ENCODE assay signal across 24 cellular contexts in the genomic region with DNA sequence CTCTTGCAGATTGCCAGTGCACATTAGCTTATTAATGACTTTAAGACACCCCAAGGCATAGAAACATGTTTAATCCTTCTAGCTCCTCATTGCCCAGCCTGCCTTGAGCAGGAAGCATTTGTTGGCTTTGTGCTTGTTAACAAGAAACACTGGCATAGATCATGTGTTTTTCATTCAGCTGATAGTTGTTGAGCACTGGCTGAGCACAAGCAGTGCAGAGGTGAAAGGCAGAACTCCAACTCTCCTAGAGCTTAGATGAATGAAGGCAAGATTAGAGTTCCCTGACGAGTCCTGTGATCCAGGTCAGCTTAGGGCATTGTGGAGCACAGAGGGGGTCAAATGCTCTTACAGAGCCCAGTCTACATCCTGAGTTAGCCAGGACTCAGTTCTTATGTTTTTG.
DNase-seq lines count a peak whose midpoint lies in the region; ATAC-seq and TF ChIP-seq lines count a peak whose summit lies in the region.
"Had no signal": no experiment of that assay in that cellular context is flagged by ENCODE, and none has a peak within 500 bp of the region (broad histone marks: within the 10 kb centered on the region; RNA-seq: fewer than 3 reads in every experiment).

No MANE protein-coding gene starts in this region.

- ATAC-seq in Right ventricle myocardium inferior (peak; percentile 96), GM21737 (IDR thresholded peaks at IDR 0.05; ENCODE audit: unreplicated experiment) (no peak)
- ATAC-seq: esophagus mucosa, psoas muscle had no signal

- DNase-seq in Right ventricle myocardium inferior (ENCODE audit: missing footprints) (no peak), cardiac septum (ENCODE audit: low spot score) (no peak), fibroblast of gingiva (ENCODE audit: low read depth) (peak; percentile 8), inferior parietal cortex (ENCODE audit: extremely low spot score) (peak; percentile 38), NOMO-1 (lab: John Stamatoyannopoulos, UW; ENCODE audit: unreplicated experiment in 2 of 2) (no peak), RWPE1 (ENCODE audit: low spot score) (no peak), UCSD-AML1 (lab: John Stamatoyannopoulos, UW; ENCODE audit: unreplicated experiment) (no peak)
- DNase-seq: activated CD4-positive, alpha-beta T cell treated with anti-CD3 and anti-CD28 coated beads for 48 hours; activated naive CD4-positive, alpha-beta T cell; activated T-cell treated with anti-CD3 and anti-CD28 coated beads, Interleukin-2, amount 50 U/mL, for 48 hours; DND-41; effector CD8-positive, alpha-beta T cell; kidney; NCI-H1694 treated with DMSO at 0.1 percent for 48 hours; PC-9; psoas muscle; SIG-M5; small intestine; stimulated activated CD4-positive, alpha-beta T cell treated with anti-CD3 and anti-CD28 coated beads, Interleukin-2, amount 100 ng/mL, for 24 hours had no signal

- no peak overlapping the region for H3K27ac ChIP-seq in RWPE1
- H3K27ac ChIP-seq: BLaER1, KMS-11, PC-9, psoas muscle, vagina had no signal

- CTCF ChIA-PET in RWPE1 (lab: Yijun Ruan, JAX): interaction anchor here (0.9 to 1.4 kb wide), 2 partner anchors 40 to 214 kb away, joined by 3 to 4 read pairs; no protein-coding TSS in a partner anchor

- intact Hi-C loops in Right ventricle myocardium inferior (cut with DNase I): loop anchor here (5.0 kb wide), 1 partner anchor 39 kb away; no protein-coding TSS in a partner anchor
- intact Hi-C loops in cardiac septum (cut with DNase I): no loop called here

- no peak for TF ChIP-seq CTCF in RWPE1 (conservative IDR thresholded peaks at IDR 0.05; ENCODE audit: low read depth)

- POLR2A ChIA-PET in RWPE1 (lab: Yijun Ruan, JAX; ENCODE audit: low non-redundant PET): no interaction called here

Comparison
In these comparisons a context has a peak if more than half of its experiments do, and no peak if none do; other contexts are left out.
1. DNase-seq: peak in fibroblast of gingiva (single experiment) and inferior parietal cortex (single experiment); none in Right ventricle myocardium inferior (single experiment), cardiac septum (single experiment), NOMO-1 (0 of 2), RWPE1 (single experiment) and UCSD-AML1 (single experiment).